Comparison of ENCODE assay signal across 8 cellular contexts in the genomic region with DNA sequence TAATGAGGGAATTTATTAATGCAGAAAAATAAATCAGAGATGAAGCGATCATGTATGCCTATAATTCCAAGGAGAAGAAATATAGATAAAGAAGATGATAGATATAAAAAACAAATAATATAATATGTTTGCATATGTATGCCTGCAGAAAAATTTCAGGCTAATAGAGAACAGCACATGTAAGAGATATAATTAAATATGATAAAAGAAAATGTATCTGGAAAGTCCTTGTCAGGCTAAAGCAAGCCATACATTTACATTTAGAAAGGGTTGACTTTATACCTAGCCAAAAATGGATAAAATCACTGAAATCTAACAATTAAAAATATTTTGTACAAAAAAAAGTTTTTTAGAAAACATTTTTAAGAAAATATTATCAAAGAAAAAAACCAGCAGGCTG.
"Had no signal": no experiment of that assay in that cellular context is flagged by ENCODE, and none has a peak within 500 bp of the region (broad histone marks: within the 10 kb centered on the region; RNA-seq: fewer than 3 reads in every experiment).

No MANE protein-coding gene starts in this region.

- H3K36me3 ChIP-seq: HAP-1 had no signal

- H3K4me2 ChIP-seq: GM23338 had no signal

- H3K27ac ChIP-seq: GM23248 had no signal

- H3K9ac ChIP-seq: GM23248 had no signal

- H3K4me1 ChIP-seq: HAP-1 had no signal

- H2AFZ ChIP-seq: GM23248, GM23338 had no signal

- DNase-seq: GM23248, GOT3, H9, HCEC 1CT, HFFc6 had no signal

- H3K4me3 ChIP-seq: GM23248, GM23338, HAP-1 had no signal

- H3K9me3 ChIP-seq: HAP-1 had no signal

- ATAC-seq: GM23338, HCT116 had no signal
